In the genomic region with DNA sequence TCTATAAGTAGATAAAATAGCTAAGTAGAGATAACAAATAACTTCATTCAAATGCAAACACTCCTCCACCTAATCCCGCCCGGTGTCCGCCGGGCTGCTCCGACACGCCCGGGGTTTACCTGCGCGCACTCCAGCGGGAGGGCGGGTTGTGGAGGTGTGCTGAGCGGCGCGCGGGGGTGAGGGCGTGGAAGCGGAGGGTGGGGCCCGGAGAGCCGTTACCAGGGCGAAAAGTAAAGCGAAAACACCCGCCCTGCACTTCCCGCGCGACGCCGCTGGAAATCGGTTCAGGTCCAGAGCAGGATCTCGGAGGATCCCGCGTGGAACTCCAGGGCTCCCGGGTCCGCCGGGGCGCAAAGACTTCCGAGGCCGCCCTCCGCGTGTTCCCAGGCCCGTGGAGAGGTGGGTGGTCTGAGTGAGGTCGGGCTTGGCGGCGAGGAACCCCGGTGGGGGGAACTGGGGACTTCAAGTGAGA, we compare ENCODE assay signal across 1 cellular context.
TF ChIP-seq lines count a peak whose summit lies in the region.

No MANE protein-coding gene starts in this region.

TF ChIP-seq in endothelial cell of umbilical vein, 7 proteins besides CTCF, POLR2A, EP300 and RAD21 (continued from another document):
- TF ChIP-seq GATA2 (IDR thresholded peaks at IDR 0.05; ENCODE audit: insufficient read depth, insufficient read length, low read depth, low read length), result no peak
TF ChIP-seq in endothelial cell of umbilical vein: peak in this region for 0.
